In the genomic region with DNA sequence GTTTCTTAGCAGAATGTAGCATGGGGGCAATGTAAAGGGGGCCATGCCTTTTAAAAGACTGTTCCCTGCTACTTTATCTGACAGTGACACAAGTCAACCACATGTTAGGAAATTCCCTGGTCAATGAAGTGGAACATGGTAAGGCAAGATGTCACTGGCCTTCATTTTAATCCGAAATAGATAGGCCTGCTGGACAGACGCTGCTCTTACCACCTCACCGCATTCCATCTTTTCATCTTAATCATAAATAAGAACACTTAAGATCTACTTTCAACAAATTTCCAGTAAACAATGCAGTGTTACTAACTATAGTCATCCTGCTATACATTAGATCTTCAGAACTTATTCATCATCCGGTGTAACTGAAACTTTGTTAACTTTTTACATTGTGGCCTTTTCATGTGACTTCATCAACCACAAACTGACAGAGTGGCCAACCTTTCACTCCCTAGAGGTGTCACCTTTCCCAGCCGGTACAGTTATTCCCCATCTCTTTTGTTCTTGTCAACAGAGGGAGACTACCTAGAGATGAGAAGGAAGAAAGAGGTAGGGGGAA, we compare ENCODE assay signal across 7 cellular contexts. TPM values are rescaled to one million over a fixed set of nuclear protein-coding genes. Genes with fewer than 3 reads are reported as not detected.
DNase-seq lines count a peak whose midpoint lies in the region; ATAC-seq, FAIRE-seq and TF ChIP-seq lines count a peak whose summit lies in the region.

No MANE protein-coding gene starts in this region.

- H3K4me3 ChIP-seq in Loucy (ENCODE audit: low read length, poor library complexity, severe bottlenecking) (peak overlapping the region; percentile 57), thyroid gland (replicated peaks in 1 of 3) (no peak overlapping the region)

- H3K9ac ChIP-seq in Loucy (ENCODE audit: low read depth, low read length, poor library complexity, severe bottlenecking), result peak overlapping the region; percentile 72

- no peaks in the 10 kb centered on the region for H3K9me3 Mint-ChIP-seq in memory B cell

- peaks cover 8% of the 10 kb centered on the region for H3K4me1 Mint-ChIP-seq in memory B cell

- no peak overlapping the region for H3K27ac ChIP-seq in foreskin keratinocyte
- H3K27ac ChIP-seq in thyroid gland, result no peak overlapping the region

- H3K4me3 Mint-ChIP-seq in memory B cell, result no peak overlapping the region

- peaks cover 77% of the 10 kb centered on the region for H3K4me1 ChIP-seq in Loucy (ENCODE audit: insufficient read depth, low read length, poor library complexity, severe bottlenecking)
- no peaks in the 10 kb centered on the region for H3K4me1 ChIP-seq in foreskin keratinocyte
- H3K4me1 ChIP-seq in thyroid gland, result no peaks in the 10 kb centered on the region

- TF ChIP-seq POLR2A in H54 (IDR thresholded peaks at IDR 0.05; ENCODE audit: low read depth, low read length) (no peak), thyroid gland (IDR thresholded peaks at IDR 0.05) (no peak)

- FAIRE-seq in H54 (lab: Jason Lieb, UNC), result peak; percentile 73

- H3K36me3 Mint-ChIP-seq in memory B cell, result no peaks in the 10 kb centered on the region

- H2AFZ ChIP-seq in Loucy (ENCODE audit: low read length), result peak overlapping the region; percentile 13; the same call in 1 of the 2 replicates

- TF ChIP-seq CTCF in Loucy (conservative IDR thresholded peaks at IDR 0.05; ENCODE audit: low read length), result no peak
- no peak for TF ChIP-seq CTCF in foreskin keratinocyte (conservative IDR thresholded peaks at IDR 0.05)
- TF ChIP-seq CTCF in thyroid gland (IDR thresholded peaks at IDR 0.05), result no peak

- H3K27ac Mint-ChIP-seq in memory B cell, result peak overlapping the region; percentile 42

- peak overlapping the region; percentile 76 for H3K4me2 ChIP-seq in Loucy (ENCODE audit: low read depth, low read length, poor library complexity, severe bottlenecking)

- DNase-seq in H54 (ENCODE audit: insufficient read length, low spot score) (no peak), memory B cell (ENCODE audit: low spot score in 2 of 2) (no peak), foreskin keratinocyte (no peak), thyroid gland (no peak), SHP77 (lab: John Stamatoyannopoulos, UW) (no peak)

- H3K27me3 ChIP-seq in Loucy (ENCODE audit: insufficient read depth, low read length, poor library complexity, severe bottlenecking) (no peaks in the 10 kb centered on the region), foreskin keratinocyte (peaks cover 9% of the 10 kb centered on the region), thyroid gland (no peaks in the 10 kb centered on the region)

- intact Hi-C loops in thyroid gland (cut with DNase I), result no loop called here

- H3K27me3 Mint-ChIP-seq in memory B cell, result peaks cover 4% of the 10 kb centered on the region

- H3K79me2 ChIP-seq in Loucy (ENCODE audit: insufficient read depth, low read length), result no peaks in the 10 kb centered on the region

- no peaks in the 10 kb centered on the region for H3K36me3 ChIP-seq in Loucy (ENCODE audit: insufficient read depth, low read length)
- H3K36me3 ChIP-seq in thyroid gland, result no peaks in the 10 kb centered on the region

- no peaks in the 10 kb centered on the region for H3K9me2 ChIP-seq in Loucy (replicated peaks; ENCODE audit: low read depth, low read length)

- ATAC-seq in GM18867 (IDR thresholded peaks at IDR 0.05; ENCODE audit: unreplicated experiment) (peak; percentile 94), memory B cell (ENCODE audit: low read depth) (peak; percentile 70), foreskin keratinocyte (no peak)

- no peaks in the 10 kb centered on the region for H3K9me3 ChIP-seq in Loucy (ENCODE audit: insufficient read depth, low read depth, low read length)
- H3K9me3 ChIP-seq in thyroid gland, result no peaks in the 10 kb centered on the region

- no peaks in the 10 kb centered on the region for H4K20me1 ChIP-seq in Loucy (ENCODE audit: insufficient read depth, low read length, poor library complexity, severe bottlenecking)

- WGBS in thyroid gland, 2 donors, result 83 to 84% methylated on average over 5 of the region's 5 CpGs

- peaks cover 14% of the 10 kb centered on the region; the same call in 1 of the 2 replicates for H3F3A ChIP-seq in Loucy (ENCODE audit: low read depth)

RNA-seq across cellular contexts. Expression of gene ASB4, which starts 15.6 kb away (rescaled TPM):
- total RNA-seq in foreskin keratinocyte, result not detected in 2 replicates
- not detected in 2 replicates for polyA plus RNA-seq in foreskin keratinocyte
- under 1 TPM in 1 of 4 donors, not detected in 3; 0.22 TPM for total RNA-seq in thyroid gland
